Comparison of ENCODE assay signal across 1 cellular context in the genomic region with DNA sequence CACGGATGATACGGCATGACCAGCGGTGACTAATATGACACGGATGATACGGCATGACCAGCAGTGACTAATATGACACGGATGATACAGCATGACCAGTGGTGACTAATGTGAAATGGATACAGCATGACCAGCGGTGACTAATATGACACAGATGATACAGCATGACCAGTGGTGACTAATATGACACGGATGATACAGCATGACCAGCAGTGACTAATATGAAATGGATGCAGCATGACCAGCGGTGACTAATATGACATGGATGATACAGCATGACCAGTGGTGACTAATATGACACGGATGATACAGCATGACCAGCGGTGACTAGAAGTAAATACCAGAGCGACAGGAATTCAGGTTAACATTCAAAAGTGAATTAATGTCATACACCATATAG.
TF ChIP-seq lines count a peak whose summit lies in the region.
"Not testable (repeated sequence)": the region's sequence is repeated elsewhere in the genome, so short reads cannot be mapped to it uniquely, and the experiment has no call there.

No MANE protein-coding gene starts in this region.

TF ChIP-seq in A549, 52 proteins besides CTCF, POLR2A, EP300 and RAD21:
- not testable (repeated sequence) for TF ChIP-seq FOSL2 (IDR thresholded peaks at IDR 0.05)
- peak; percentile 33; the same call in 1 of the 2 replicates for TF ChIP-seq FOSL2 (CRISPR knock-in tag; IDR thresholded peaks at IDR 0.05)
